ENCODE assay signal across 21 cellular contexts in genomic region chr10:49614242-49615198, GRCh38. TPM values are rescaled to one million over a fixed set of nuclear protein-coding genes. Genes with fewer than 3 reads are reported as not detected.
DNase-seq lines count a peak whose midpoint lies in the region; ATAC-seq and TF ChIP-seq lines count a peak whose summit lies in the region.
"Had no signal": no experiment of that assay in that cellular context is flagged by ENCODE, and none has a peak within 500 bp of the region (broad histone marks: within the 10 kb centered on the region; RNA-seq: fewer than 3 reads in every experiment).

No MANE protein-coding gene starts in this region.

- no peak overlapping the region for H2AFZ ChIP-seq in osteoblast (ENCODE audit: low read length)

- TF ChIP-seq CTCF in glutamatergic neuron (IDR thresholded peaks at IDR 0.05; ENCODE audit: partially characterized antibody, unreplicated experiment) (no peak), osteoblast (IDR thresholded peaks at IDR 0.05; ENCODE audit: extremely low read depth, low read depth, low read length) (no peak), uterus (IDR thresholded peaks at IDR 0.05) (no peak), GM10266 (IDR thresholded peaks at IDR 0.05; ENCODE audit: control insufficient read depth, insufficient read depth, low read depth, missing control alignments) (no peak)

- no peak overlapping the region for H3K9ac ChIP-seq in HUES48 (ENCODE audit: low read depth, low read length)
- H3K9ac ChIP-seq: BLaER1 had no signal

- H3K9me3 ChIP-seq in HUES48 (ENCODE audit: control insufficient read depth, insufficient read depth, low read length), result no peaks in the 10 kb centered on the region
- no peaks in the 10 kb centered on the region for H3K9me3 ChIP-seq in osteoblast (ENCODE audit: low read depth, low read length)
- no peaks in the 10 kb centered on the region for H3K9me3 ChIP-seq in uterus
- H3K9me3 ChIP-seq: thyroid gland had no signal

- intact Hi-C loops in uterus (cut with DNase I; ENCODE audit: low total_unique reads), result no loop called here

- H3K4me2 ChIP-seq in osteoblast (ENCODE audit: insufficient read depth, low read length), result no peak overlapping the region
- H3K4me2 ChIP-seq: BLaER1 had no signal

- no peaks in the 10 kb centered on the region for H4K20me1 ChIP-seq in osteoblast (ENCODE audit: insufficient read depth, low read length)
- H4K20me1 ChIP-seq: BLaER1 had no signal

- no peak for ATAC-seq in GM19324 (IDR thresholded peaks at IDR 0.05; ENCODE audit: low FRiP score, unreplicated experiment)

- H3K36me3 ChIP-seq in HUES48 (ENCODE audit: control insufficient read depth, insufficient read depth, low read length) (no peaks in the 10 kb centered on the region), osteoblast (ENCODE audit: insufficient read depth, low read length) (no peaks in the 10 kb centered on the region), uterus (no peaks in the 10 kb centered on the region)
- H3K36me3 ChIP-seq: BLaER1, thyroid gland had no signal

- peak overlapping the region; percentile 75 for H3K4me3 Mint-ChIP-seq in glutamatergic neuron (ENCODE audit: unreplicated experiment)
- H3K4me3 Mint-ChIP-seq: activated naive CD8-positive, alpha-beta T cell had no signal

- TF ChIP-seq POLR2A in uterus (IDR thresholded peaks at IDR 0.05), result no peak

- H3K27ac ChIP-seq in HUES48 (ENCODE audit: low read depth, low read length) (no peak overlapping the region), osteoblast (ENCODE audit: low read depth, low read length) (no peak overlapping the region), uterus (no peak overlapping the region)
- H3K27ac ChIP-seq: 22Rv1, BLaER1, thyroid gland had no signal

- H3K4me3 ChIP-seq in HUES48 (ENCODE audit: low read depth, low read length) (peak overlapping the region; percentile 33; the same call in 1 of the 2 replicates), osteoblast (ENCODE audit: insufficient read depth, low read length) (no peak overlapping the region), uterus (no peak overlapping the region)
- H3K4me3 ChIP-seq: BLaER1, thyroid gland had no signal

- DNase-seq in DMS53 (lab: John Stamatoyannopoulos, UW) (peak; percentile 42), DMS53 treated with DMSO at 0.1 percent for 48 hours (lab: John Stamatoyannopoulos, UW; ENCODE audit: unreplicated experiment) (no peak), glutamatergic neuron (peak; percentile 39), osteoblast (ENCODE audit: insufficient read length, low spot score, missing footprints) (peak; percentile 88), uterus (no peak), GM10266 (ENCODE audit: extremely low spot score) (no peak)
- DNase-seq: DMS79; KBM-7; kidney glomerular epithelial cell; midbrain; NCI-H1092; stimulated activated CD4-positive, alpha-beta T cell treated with anti-CD3 and anti-CD28 coated beads, Interleukin-4, amount 100 ng/mL, for 24 hours; stimulated activated CD8-positive, alpha-beta memory T cell treated with anti-CD3 and anti-CD28 coated beads, Interleukin-4, amount 100 ng/mL, for 48 hours; thyroid gland had no signal

- H3K79me2 ChIP-seq in osteoblast (ENCODE audit: insufficient read depth, low read length), result no peaks in the 10 kb centered on the region

- H3K36me3 Mint-ChIP-seq in glutamatergic neuron (ENCODE audit: unreplicated experiment), result peaks cover 6% of the 10 kb centered on the region
- H3K36me3 Mint-ChIP-seq: activated naive CD8-positive, alpha-beta T cell had no signal

- H3K9me3 Mint-ChIP-seq in glutamatergic neuron (ENCODE audit: unreplicated experiment), result peaks cover 14% of the 10 kb centered on the region

- H3K27me3 Mint-ChIP-seq in glutamatergic neuron (ENCODE audit: unreplicated experiment), result peaks cover 37% of the 10 kb centered on the region

- H3K4me1 Mint-ChIP-seq in glutamatergic neuron (ENCODE audit: low read depth, unreplicated experiment), result peaks cover 29% of the 10 kb centered on the region

- H3K4me1 ChIP-seq in HUES48 (ENCODE audit: control insufficient read depth, insufficient read depth, low read length) (peaks cover 20% of the 10 kb centered on the region; the same call in 1 of the 2 replicates), osteoblast (ENCODE audit: insufficient read depth, low read length) (no peaks in the 10 kb centered on the region), uterus (peaks cover 0 to 15% of the 10 kb centered on the region in 2 donors)
- H3K4me1 ChIP-seq: BLaER1 had no signal

- H3K27me3 ChIP-seq in HUES48 (ENCODE audit: control insufficient read depth, insufficient read depth, low read length), result peaks cover 98% of the 10 kb centered on the region
- H3K27me3 ChIP-seq in osteoblast (ENCODE audit: insufficient read depth, low read length), result peaks cover 82% of the 10 kb centered on the region
- H3K27me3 ChIP-seq in uterus, result peaks cover 0 to 52% of the 10 kb centered on the region in 2 donors

- no peak overlapping the region for H3K27ac Mint-ChIP-seq in glutamatergic neuron (ENCODE audit: unreplicated experiment)
- H3K27ac Mint-ChIP-seq: activated naive CD8-positive, alpha-beta T cell had no signal

RNA-seq across cellular contexts. Expression of gene CHAT, which starts 0.7 kb away (rescaled TPM):
- total RNA-seq in glutamatergic neuron (ENCODE audit: unreplicated experiment) (15.4 TPM), osteoblast (not detected in 2 replicates), uterus (not detected)
- total RNA-seq: dermis microvascular lymphatic vessel endothelial cell, omental fat pad, thyroid gland had no signal

RNA-seq across cellular contexts. Expression of gene SLC18A3, which starts 4.4 kb away (rescaled TPM):
- 21.5 TPM for total RNA-seq in glutamatergic neuron (ENCODE audit: unreplicated experiment)
- total RNA-seq in osteoblast, result not detected in 2 replicates
- total RNA-seq in uterus, result under 1 TPM in 1 of 4 donors, not detected in 3; 0.07 TPM
- total RNA-seq: dermis microvascular lymphatic vessel endothelial cell, omental fat pad, thyroid gland had no signal

Comparison
In these comparisons a context has a peak if more than half of its experiments do, and no peak if none do; other contexts are left out.
1. DNase-seq: peak in DMS53 (single experiment), glutamatergic neuron (single experiment) and osteoblast (single experiment); none in DMS53 treated with DMSO at 0.1 percent for 48 hours (single experiment), uterus (0 of 2) and GM10266 (single experiment).
2. RNA of gene CHAT, which starts 0.7 kb away (total RNA-seq): 15.4 TPM in glutamatergic neuron (single experiment); not detected in osteoblast and not detected in uterus; every median in the first group is over 10 times any median in the second.
3. RNA of gene SLC18A3, which starts 4.4 kb away (total RNA-seq): 21.5 TPM in glutamatergic neuron (single experiment); not detected in osteoblast and 0.07 TPM in uterus; every median in the first group is over 10 times any median in the second.